In genomic region chr19:40510526-40511115, GRCh38 we compare ENCODE assay signal across 24 cellular contexts. TPM values are rescaled to one million over a fixed set of nuclear protein-coding genes. Genes with fewer than 3 reads are reported as not detected.
A peak's percentile ranks its signal among the peaks of the same experiment; 100 is the strongest.
DNase-seq lines count a peak whose midpoint lies in the region; FAIRE-seq and TF ChIP-seq lines count a peak whose summit lies in the region.
"Had no signal": no experiment of that assay in that cellular context is flagged by ENCODE, and none has a peak within 500 bp of the region (broad histone marks: within the 10 kb centered on the region; RNA-seq: fewer than 3 reads in every experiment).

No MANE protein-coding gene starts in this region.

- DNase-seq in BJ (ENCODE audit: low read depth) (peak; percentile 6), H54 (ENCODE audit: insufficient read length, low spot score) (peak; percentile 49), M059J (ENCODE audit: low read depth) (peak; percentile 58), astrocyte of the spinal cord (ENCODE audit: low read depth, low spot score) (peak; percentile 29), activated T-cell treated with anti-CD3 and anti-CD28 coated beads for 4 hours (no peak), AG20443 (ENCODE audit: low spot score) (no peak), LoVo (ENCODE audit: low spot score) (no peak), cardiac septum (ENCODE audit: low spot score) (no peak)
- DNase-seq: 8988T, DMS79, H9, KBM-7, MV-4-11, NCI-H1105 treated with DMSO at 0.1 percent for 48 hours, NCI-H1694, NCI-H2081, NCI-H2171 treated with DMSO at 0.1 percent for 48 hours, NCI-H446, NCI-H526, Peyer's patch, T-cell had no signal

- H3K36me3 ChIP-seq in BJ (ENCODE audit: control insufficient read depth, insufficient read depth, low read length) = no peaks in the 10 kb centered on the region
- H3K36me3 ChIP-seq: Peyer's patch had no signal

- POLR2A ChIA-PET in BJ (lab: Charles Lee) = no interaction called here

- intact Hi-C loops in cardiac septum (cut with DNase I) = no loop called here

- in situ Hi-C loops in astrocyte of the spinal cord (cut with HindIII; ENCODE audit: low sequenced_read_pairs) = no loop called here

- CTCF ChIA-PET in BJ (lab: Yijun Ruan, JAX) = interaction anchor here (1.0 to 1.8 kb wide), 4 partner anchors 13 to 46 kb away, joined by 3 to 5 read pairs (median 3); no protein-coding TSS in a partner anchor

- TF ChIP-seq POLR2A in H54 (IDR thresholded peaks at IDR 0.05; ENCODE audit: low read depth, low read length) = no peak

- FAIRE-seq in H54 (lab: Jason Lieb, UNC) = no peak
- FAIRE-seq: G401.6, GM18507 had no signal

- H3K27me3 ChIP-seq in BJ (ENCODE audit: control insufficient read depth, insufficient read depth, low read length) = peaks cover 20% of the 10 kb centered on the region

- H3K4me3 ChIP-seq in BJ (ENCODE audit: low read depth, low read length) (no peak overlapping the region), astrocyte of the spinal cord (ENCODE audit: low read depth, low read length) (no peak overlapping the region)
- H3K4me3 ChIP-seq: Peyer's patch had no signal

- TF ChIP-seq CTCF in BJ (IDR thresholded peaks at IDR 0.05; ENCODE audit: insufficient read depth, low read depth, low read length) (no peak), astrocyte of the spinal cord (IDR thresholded peaks at IDR 0.05; ENCODE audit: low read depth, low read length) (no peak)

RNA-seq across cellular contexts. Expression of gene SPTBN4, which starts 43.8 kb away (rescaled TPM):
- 0.29 and 0.93 TPM in 2 replicates for polyA plus RNA-seq in BJ (2011; rRNA removed)
- 0.10 and 0.43 TPM in 2 replicates for polyA minus RNA-seq in BJ (2011; rRNA and poly(A)+ RNA removed)
- 0.10 and 0.67 TPM in 2 replicates for total RNA-seq in M059J (2014; rRNA removed; shearing (Covaris generic))
- total RNA-seq in cardiac septum = 5.1 TPM
- polyA plus RNA-seq: CD14-positive monocyte had no signal

RNA-seq across cellular contexts. Expression of gene BLVRB, which starts 45.1 kb away (rescaled TPM):
- 41.5 and 71.4 TPM in 2 replicates for polyA plus RNA-seq in BJ (2011; rRNA removed)
- 16.2 and 26.7 TPM in 2 replicates for polyA minus RNA-seq in BJ (2011; rRNA and poly(A)+ RNA removed)
- 109 and 135 TPM in 2 replicates for total RNA-seq in M059J (2014; rRNA removed; shearing (Covaris generic))
- 81.6 TPM for total RNA-seq in cardiac septum

Comparison
In these comparisons a context has a peak if more than half of its experiments do, and no peak if none do; other contexts are left out.
1. DNase-seq: peak in BJ (single experiment), H54 (single experiment), M059J (single experiment) and astrocyte of the spinal cord (single experiment); none in activated T-cell treated with anti-CD3 and anti-CD28 coated beads for 4 hours (single experiment), AG20443 (single experiment), LoVo (single experiment) and cardiac septum (single experiment).